ENCODE assay signal across 21 cellular contexts in genomic region chr2:55807900-55808299, GRCh38.
"Had no signal": no experiment of that assay in that cellular context is flagged by ENCODE, and none has a peak within 500 bp of the region (broad histone marks: within the 10 kb centered on the region; RNA-seq: fewer than 3 reads in every experiment).

No MANE protein-coding gene starts in this region.

- DNase-seq: dermis blood vessel endothelial cell; effector memory CD4-positive, alpha-beta T cell; foreskin melanocyte; left colon; naive B cell; pancreas; retina; stimulated activated CD4-positive, alpha-beta T cell treated with anti-CD3 and anti-CD28 coated beads, Interleukin-2, amount 100 ng/mL, for 24 hours; stimulated activated CD4-positive, alpha-beta T cell treated with anti-CD3 and anti-CD28 coated beads, Interleukin-4, amount 100 ng/mL, for 24 hours; stimulated activated naive CD4-positive, alpha-beta T cell treated with Interleukin-2 at 50 U/mL for 16 hours; stomach; thyroid gland; trophoblast cell had no signal

- H3K4me3 ChIP-seq: coronary artery, esophagus muscularis mucosa, hepatocyte, lung, pancreas, stomach, thyroid gland had no signal

- ATAC-seq: left colon; natural killer cell treated with Interleukin-12 subunit alpha and Interleukin-12 subunit beta and Interleukin-15 and Interleukin-18, amount 100 ng/mL, for 72 hours; pancreas; sciatic nerve; stimulated activated effector memory CD8-positive, alpha-beta T cell treated with anti-CD3 and anti-CD28 coated beads, Interleukin-12 subunit alpha, Interleukin-12 subunit beta, amount 100 ng/mL, for 72 hours had no signal

- H3K4me1 ChIP-seq: pancreas, stomach had no signal

- H3K9me3 ChIP-seq: esophagus muscularis mucosa, pancreas, stomach, thyroid gland had no signal

- H3K36me3 ChIP-seq: esophagus muscularis mucosa, neutrophil, pancreas, stomach, thyroid gland had no signal

- H3K27me3 ChIP-seq: esophagus muscularis mucosa, hepatocyte, neutrophil, pancreas, stomach, thyroid gland had no signal

- H3K27ac ChIP-seq: coronary artery, esophagus muscularis mucosa, hepatocyte, neutrophil, pancreas, stomach, thyroid gland had no signal
